In the genomic region with DNA sequence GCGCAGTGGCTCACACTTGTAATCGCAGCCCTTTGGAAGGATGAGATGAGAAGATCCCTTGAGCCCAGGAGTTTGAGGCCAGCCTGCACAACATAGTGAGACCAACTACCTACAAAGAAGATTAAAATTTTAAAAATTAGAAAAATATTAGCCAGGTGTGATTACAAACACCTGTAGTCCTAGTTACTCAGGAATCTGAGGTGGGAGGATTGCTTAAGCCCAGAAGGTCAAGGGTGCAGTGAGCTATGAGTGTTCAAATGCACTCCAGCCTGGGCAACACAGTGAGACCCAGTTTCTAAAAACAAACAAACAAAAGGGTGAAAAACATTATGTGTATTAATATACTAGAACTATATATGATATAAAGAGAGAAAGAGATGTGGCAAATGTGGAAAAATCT, we compare ENCODE assay signal across 28 cellular contexts. TPM values are rescaled to one million over a fixed set of nuclear protein-coding genes. Genes with fewer than 3 reads are reported as not detected.
"Had no signal": no experiment of that assay in that cellular context is flagged by ENCODE, and none has a peak within 500 bp of the region (broad histone marks: within the 10 kb centered on the region; RNA-seq: fewer than 3 reads in every experiment).

No MANE protein-coding gene starts in this region.

- H3K4me1 ChIP-seq: colonic mucosa, esophagus muscularis mucosa, esophagus squamous epithelium, foreskin keratinocyte, gastrocnemius medialis, gastroesophageal sphincter, heart right ventricle had no signal

- H3K9me3 ChIP-seq: colonic mucosa, esophagus squamous epithelium, gastrocnemius medialis, gastroesophageal sphincter had no signal

- ATAC-seq: effector memory CD8-positive, alpha-beta T cell; esophagus mucosa; foreskin keratinocyte; gastrocnemius medialis; gastroesophageal sphincter; heart right ventricle had no signal

- H3K27ac Mint-ChIP-seq: dendritic cell treated with granulocyte-macrophage colony-stimulating factor and Interleukin-4, amounts not matched to agents 40 ng/mL and 50 ng/mL, for 4 days; effector memory CD8-positive, alpha-beta T cell; endodermal cell had no signal

- H3K9me3 Mint-ChIP-seq: dendritic cell treated with granulocyte-macrophage colony-stimulating factor and Interleukin-4, amounts not matched to agents 40 ng/mL and 50 ng/mL, for 4 days had no signal

- H3K4me3 Mint-ChIP-seq: dendritic cell treated with granulocyte-macrophage colony-stimulating factor and Interleukin-4, amounts not matched to agents 40 ng/mL and 50 ng/mL, for 4 days; effector memory CD8-positive, alpha-beta T cell; endodermal cell had no signal

- H3K4me3 ChIP-seq: colonic mucosa, coronary artery, dorsolateral prefrontal cortex, esophagus muscularis mucosa, esophagus squamous epithelium, gastrocnemius medialis, gastroesophageal sphincter, heart right ventricle had no signal

- H3K27me3 ChIP-seq: colonic mucosa, dorsolateral prefrontal cortex, esophagus muscularis mucosa, esophagus squamous epithelium, gastroesophageal sphincter had no signal

- DNase-seq: colonic mucosa; cortex of kidney; dermis blood vessel endothelial cell; dorsolateral prefrontal cortex; effector CD4-positive, alpha-beta T cell; effector CD8-positive, alpha-beta T cell; effector memory CD4-positive, alpha-beta T cell; effector memory CD8-positive, alpha-beta T cell; endodermal cell; erythroblast; esophagus squamous epithelium; foreskin fibroblast; foreskin keratinocyte; foreskin melanocyte; gastrocnemius medialis; glutamatergic neuron; head of caudate nucleus; heart right ventricle had no signal

- H3K27ac ChIP-seq: colonic mucosa, coronary artery, dorsolateral prefrontal cortex, epithelial cell of prostate, esophagus muscularis mucosa, esophagus squamous epithelium, foreskin keratinocyte, gastrocnemius medialis, gastroesophageal sphincter, heart right ventricle had no signal

- H3K36me3 ChIP-seq: colonic mucosa, esophagus muscularis mucosa, esophagus squamous epithelium, gastrocnemius medialis, gastroesophageal sphincter, heart right ventricle had no signal

RNA-seq across cellular contexts. Expression of gene NKX6-1, which starts 36.8 kb away (rescaled TPM):
- total RNA-seq: colonic mucosa, dermis blood vessel endothelial cell, dermis microvascular lymphatic vessel endothelial cell, endodermal cell, endothelial cell of umbilical vein, epithelial cell of proximal tubule, fibroblast of villous mesenchyme, foreskin keratinocyte, gastrocnemius medialis, heart right ventricle had no signal
- polyA plus RNA-seq: endothelial cell of umbilical vein, foreskin keratinocyte, heart right ventricle had no signal

RNA-seq across cellular contexts. Expression of gene CDS1, which starts 47.0 kb away (rescaled TPM):
- total RNA-seq: dermis blood vessel endothelial cell, dermis microvascular lymphatic vessel endothelial cell, endothelial cell of umbilical vein had no signal
